Comparison of ENCODE assay signal across 1 cellular context in the genomic region with DNA sequence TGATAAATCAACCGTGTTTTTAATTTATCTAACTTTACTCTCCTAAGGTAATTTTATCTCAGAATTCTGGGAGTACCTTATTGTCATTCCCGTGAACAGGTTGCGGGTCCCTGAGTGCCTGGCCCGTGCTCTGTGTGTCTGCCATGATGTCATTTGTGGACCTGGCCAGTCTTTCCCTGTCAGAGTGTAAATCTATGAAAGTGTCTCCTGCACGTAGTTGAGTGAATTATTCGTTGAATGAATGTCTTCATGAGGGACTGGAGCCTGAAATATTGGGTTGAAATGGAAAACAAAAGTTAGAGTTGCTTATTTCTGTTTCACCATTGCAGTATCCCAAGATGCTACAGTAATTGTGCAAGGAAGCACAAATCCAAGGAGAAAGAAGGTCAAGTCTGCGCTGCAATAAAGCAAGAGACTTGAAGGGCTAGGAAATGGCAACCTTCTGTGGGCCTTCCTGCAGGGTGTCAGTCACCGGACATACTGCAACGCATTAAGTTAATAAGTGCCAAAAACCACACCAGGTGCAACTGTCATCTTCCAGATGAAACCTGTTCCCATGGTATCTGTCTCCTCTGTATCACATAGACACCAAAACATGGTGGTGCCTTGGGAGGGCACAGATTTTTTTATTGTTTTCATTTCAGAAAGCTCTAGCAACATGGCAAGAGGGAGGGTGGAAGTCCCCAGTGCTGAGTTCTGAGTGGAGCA.
TF ChIP-seq lines count a peak whose summit lies in the region.

No MANE protein-coding gene starts in this region.

TF ChIP-seq in HepG2, 621 proteins besides CTCF, POLR2A, EP300 and RAD21 (continued from another document):
- TF ChIP-seq, protein P1, sequence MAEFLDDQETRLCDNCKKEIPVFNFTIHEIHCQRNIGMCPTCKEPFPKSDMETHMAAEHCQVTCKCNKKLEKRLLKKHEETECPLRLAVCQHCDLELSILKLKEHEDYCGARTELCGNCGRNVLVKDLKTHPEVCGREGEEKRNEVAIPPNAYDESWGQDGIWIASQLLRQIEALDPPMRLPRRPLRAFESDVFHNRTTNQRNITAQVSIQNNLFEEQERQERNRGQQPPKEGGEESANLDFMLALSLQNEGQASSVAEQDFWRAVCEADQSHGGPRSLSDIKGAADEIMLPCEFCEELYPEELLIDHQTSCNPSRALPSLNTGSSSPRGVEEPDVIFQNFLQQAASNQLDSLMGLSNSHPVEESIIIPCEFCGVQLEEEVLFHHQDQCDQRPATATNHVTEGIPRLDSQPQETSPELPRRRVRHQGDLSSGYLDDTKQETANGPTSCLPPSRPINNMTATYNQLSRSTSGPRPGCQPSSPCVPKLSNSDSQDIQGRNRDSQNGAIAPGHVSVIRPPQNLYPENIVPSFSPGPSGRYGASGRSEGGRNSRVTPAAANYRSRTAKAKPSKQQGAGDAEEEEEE (CRISPR knock-in tag; IDR thresholded peaks at IDR 0.05; ENCODE audit: borderline replicate concordance): 0 out of 2 replicates have a peak, but pooled peaks have one; percentile 73
